In genomic region chr7:42494199-42494710, GRCh38 we compare ENCODE assay signal across 10 cellular contexts.
DNase-seq lines count a peak whose midpoint lies in the region; ATAC-seq, FAIRE-seq and TF ChIP-seq lines count a peak whose summit lies in the region.
"Had no signal": no experiment of that assay in that cellular context is flagged by ENCODE, and none has a peak within 500 bp of the region (broad histone marks: within the 10 kb centered on the region; RNA-seq: fewer than 3 reads in every experiment).

No MANE protein-coding gene starts in this region.

- H3K4me1 ChIP-seq in ES-I3 (ENCODE audit: insufficient read depth, low read length) (peaks cover 11% of the 10 kb centered on the region), adipocyte (ENCODE audit: control insufficient read depth, insufficient read depth, low read length) (peaks cover 27% of the 10 kb centered on the region), gastroesophageal sphincter (peaks cover 11 to 29% (median 11%) of the 10 kb centered on the region in 3 donors), rectal smooth muscle tissue (ENCODE audit: control insufficient read depth, insufficient read depth, low read length) (peaks cover 17% of the 10 kb centered on the region), kidney (ENCODE audit: control insufficient read depth in 1 of 2, insufficient read depth in 1 of 2, low read depth in 1 of 2, low read length in 2 of 2) (peaks cover 0 to 5% of the 10 kb centered on the region in 2 donors)

- FAIRE-seq in kidney (lab: Jason Lieb, UNC) = no peak

- TF ChIP-seq CTCF in gastroesophageal sphincter (IDR thresholded peaks at IDR 0.05) (no peak), kidney (IDR thresholded peaks at IDR 0.05; ENCODE audit: borderline replicate concordance, extremely low read depth, insufficient read depth) (no peak)

- H3K9me3 ChIP-seq in ES-I3 (ENCODE audit: control insufficient read depth, insufficient read depth, low read length) = no peaks in the 10 kb centered on the region
- H3K9me3 ChIP-seq in adipocyte (ENCODE audit: control insufficient read depth, low read length) = no peaks in the 10 kb centered on the region
- no peaks in the 10 kb centered on the region for H3K9me3 ChIP-seq in gastroesophageal sphincter
- H3K9me3 ChIP-seq in kidney (ENCODE audit: control insufficient read depth in 1 of 2, low read length in 2 of 2) = peaks cover 0 to 2% of the 10 kb centered on the region in 2 donors
- H3K9me3 ChIP-seq: neutrophil had no signal

- H3K27ac ChIP-seq in gastroesophageal sphincter (peak overlapping the region; percentile 34 to 88 (median 82)), rectal smooth muscle tissue (ENCODE audit: low read depth, low read length) (peak overlapping the region; percentile 91), kidney (ENCODE audit: low read depth in 2 of 2, low read length in 2 of 2) (no peak overlapping the region)
- H3K27ac ChIP-seq: neutrophil, WERI-Rb-1 had no signal

- H3K4me3 ChIP-seq in adipocyte (ENCODE audit: low read length) (peak overlapping the region; percentile 77), gastroesophageal sphincter (peak overlapping the region in 1 of 2 donors; percentile 59), rectal smooth muscle tissue (ENCODE audit: low read length) (peak overlapping the region; percentile 62), kidney (ENCODE audit: low read length in 2 of 2) (peak overlapping the region in 1 of 2 donors; percentile 47)

- intact Hi-C loops in kidney (cut with DNase I) = no loop called here

- DNase-seq in adipocyte (ENCODE audit: low read depth) = peak; percentile 47
- DNase-seq in kidney = no peak
- no peak for DNase-seq in DMS53 treated with DMSO at 0.1 percent for 48 hours (lab: John Stamatoyannopoulos, UW; ENCODE audit: unreplicated experiment)
- DNase-seq in NCI-H2029 treated with DMSO at 0.1 percent for 48 hours (lab: John Stamatoyannopoulos, UW) = no peak

- H3K9ac ChIP-seq in ES-I3 (ENCODE audit: low read depth, low read length) (peak overlapping the region; percentile 70), adipocyte (ENCODE audit: low read length) (peak overlapping the region; percentile 76), rectal smooth muscle tissue (ENCODE audit: low read length) (no peak overlapping the region), kidney (ENCODE audit: low read length in 2 of 2) (no peak overlapping the region)

- H3K27me3 ChIP-seq in adipocyte (replicated peaks; ENCODE audit: control insufficient read depth, insufficient read depth, low read length) (no peaks in the 10 kb centered on the region), gastroesophageal sphincter (no peaks in the 10 kb centered on the region), rectal smooth muscle tissue (ENCODE audit: control insufficient read depth, insufficient read depth, low read length) (no peaks in the 10 kb centered on the region)

- no peaks in the 10 kb centered on the region for H3K36me3 ChIP-seq in ES-I3 (ENCODE audit: insufficient read depth, low read length)
- no peaks in the 10 kb centered on the region for H3K36me3 ChIP-seq in adipocyte (ENCODE audit: control insufficient read depth, insufficient read depth, low read length, severe bottlenecking)
- no peaks in the 10 kb centered on the region for H3K36me3 ChIP-seq in gastroesophageal sphincter
- no peaks in the 10 kb centered on the region for H3K36me3 ChIP-seq in rectal smooth muscle tissue (ENCODE audit: control insufficient read depth, insufficient read depth, low read length)
- H3K36me3 ChIP-seq in kidney (ENCODE audit: control insufficient read depth in 1 of 2, insufficient read depth in 2 of 2, low read length in 2 of 2) = no peaks in the 10 kb centered on the region
- H3K36me3 ChIP-seq: neutrophil, WERI-Rb-1 had no signal

- no peak for TF ChIP-seq EP300 in gastroesophageal sphincter (IDR thresholded peaks at IDR 0.05)

- 65 to 82% methylated on average over 5 of the region's 5 CpGs for WGBS in gastroesophageal sphincter (ENCODE audit: low coverage in 1 of 2), 2 donors

- no peak for ATAC-seq in gastroesophageal sphincter
- no peak for ATAC-seq in GM19455 (IDR thresholded peaks at IDR 0.05; ENCODE audit: unreplicated experiment)

- TF ChIP-seq POLR2A in gastroesophageal sphincter (IDR thresholded peaks at IDR 0.05) = no peak

Comparison
In these comparisons a context has a peak if more than half of its experiments do, and no peak if none do; other contexts are left out.
1. H3K9ac ChIP-seq: peak in ES-I3 (single experiment) and adipocyte (single experiment); none in rectal smooth muscle tissue (single experiment) and kidney (0 of 2).
2. H3K27ac ChIP-seq: peak in gastroesophageal sphincter (4 of 4) and rectal smooth muscle tissue (single experiment); none in kidney (0 of 2).